In genomic region chr3:123483146-123483545, GRCh38 we compare ENCODE assay signal across 28 cellular contexts. TPM values are rescaled to one million over a fixed set of nuclear protein-coding genes. Genes with fewer than 3 reads are reported as not detected.
"Had no signal": no experiment of that assay in that cellular context is flagged by ENCODE, and none has a peak within 500 bp of the region (broad histone marks: within the 10 kb centered on the region; RNA-seq: fewer than 3 reads in every experiment).

No MANE protein-coding gene starts in this region.

- FAIRE-seq: colon, endometrium, islet of Langerhans, keratinocyte had no signal

- H3K9me3 ChIP-seq: esophagus squamous epithelium, gastrocnemius medialis, heart right ventricle, left lung, lower lobe of right lung, mucosa of descending colon had no signal

- H3K4me1 ChIP-seq: gastrocnemius medialis, left lung, lower lobe of right lung had no signal

- H3K4me3 ChIP-seq: coronary artery, esophagus squamous epithelium, gastrocnemius medialis, heart right ventricle, left lung, lower lobe of right lung, mucosa of descending colon had no signal

- H3K27ac ChIP-seq: coronary artery, epithelial cell of prostate, esophagus squamous epithelium, gastrocnemius medialis, heart right ventricle, left lung, lower lobe of right lung had no signal

- H3K36me3 ChIP-seq: esophagus squamous epithelium, gastrocnemius medialis, heart right ventricle, left lung, lower lobe of right lung had no signal

- DNase-seq: dermis blood vessel endothelial cell; effector CD8-positive, alpha-beta T cell; effector memory CD8-positive, alpha-beta T cell; endodermal cell; erythroblast; esophagus squamous epithelium; foreskin fibroblast; foreskin melanocyte; gastrocnemius medialis; glutamatergic neuron; head of caudate nucleus; heart right ventricle; hippocampal formation; left cardiac atrium; left lung; left ventricle myocardium superior; lower lobe of right lung; mesenchymal stem cell; mucosa of descending colon; naive B cell had no signal

- H3K27me3 ChIP-seq: esophagus squamous epithelium, gastrocnemius medialis had no signal

- ATAC-seq: effector memory CD8-positive, alpha-beta T cell; esophagus mucosa; gastrocnemius medialis; heart right ventricle; left cardiac atrium; left lung; left ventricle myocardium superior; lower lobe of right lung; mucosa of descending colon had no signal

RNA-seq across cellular contexts. Expression of gene ADCY5, which starts 34.3 kb away (rescaled TPM):
- total RNA-seq: glomerular endothelial cell had no signal
- polyA plus RNA-seq: keratinocyte had no signal
